1 cellular context compared by ENCODE assay signal in the genomic region with DNA sequence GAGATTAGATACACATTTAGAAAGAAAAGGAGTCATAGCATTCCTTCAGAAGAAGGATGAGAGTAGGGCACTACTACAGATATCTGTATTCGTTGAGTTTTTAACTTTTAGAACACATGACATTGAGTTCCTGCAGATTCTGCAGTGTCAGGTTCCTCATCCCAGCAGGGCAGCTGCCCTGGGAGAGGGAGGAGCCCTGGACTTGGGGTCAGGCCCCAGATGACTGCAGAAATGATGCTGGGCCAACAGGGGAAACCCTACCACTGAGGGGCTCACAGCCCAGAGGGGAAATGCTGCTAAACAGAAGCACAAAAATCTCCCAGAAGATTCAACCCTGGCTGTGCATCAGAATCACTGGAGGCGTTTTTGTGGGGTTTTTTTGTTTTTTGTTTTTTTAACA.
TF ChIP-seq lines count a peak whose summit lies in the region.

No MANE protein-coding gene starts in this region.

TF ChIP-seq in WTC11, 78 proteins besides CTCF, POLR2A, EP300 and RAD21 (continued from another document):
- TF ChIP-seq, protein P1, sequence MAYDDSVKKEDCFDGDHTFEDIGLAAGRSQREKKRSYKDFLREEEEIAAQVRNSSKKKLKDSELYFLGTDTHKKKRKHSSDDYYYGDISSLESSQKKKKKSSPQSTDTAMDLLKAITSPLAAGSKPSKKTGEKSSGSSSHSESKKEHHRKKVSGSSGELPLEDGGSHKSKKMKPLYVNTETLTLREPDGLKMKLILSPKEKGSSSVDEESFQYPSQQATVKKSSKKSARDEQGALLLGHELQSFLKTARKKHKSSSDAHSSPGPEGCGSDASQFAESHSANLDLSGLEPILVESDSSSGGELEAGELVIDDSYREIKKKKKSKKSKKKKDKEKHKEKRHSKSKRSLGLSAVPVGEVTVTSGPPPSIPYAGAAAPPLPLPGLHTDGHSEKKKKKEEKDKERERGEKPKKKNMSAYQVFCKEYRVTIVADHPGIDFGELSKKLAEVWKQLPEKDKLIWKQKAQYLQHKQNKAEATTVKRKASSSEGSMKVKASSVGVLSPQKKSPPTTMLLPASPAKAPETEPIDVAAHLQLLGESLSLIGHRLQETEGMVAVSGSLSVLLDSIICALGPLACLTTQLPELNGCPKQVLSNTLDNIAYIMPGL (CRISPR knock-in tag; IDR thresholded peaks at IDR 0.05): no peak
- TF ChIP-seq SMAD3 (CRISPR knock-in tag; IDR thresholded peaks at IDR 0.05; ENCODE audit: borderline replicate concordance) (no peak), TEAD1 (CRISPR knock-in tag; IDR thresholded peaks at IDR 0.05) (no peak), NFATC4 (CRISPR knock-in tag; IDR thresholded peaks at IDR 0.05) (no peak), FOXK1 (CRISPR knock-in tag; IDR thresholded peaks at IDR 0.05) (no peak), NR2C2 (CRISPR knock-in tag; IDR thresholded peaks at IDR 0.05) (no peak), FOXJ3 (CRISPR knock-in tag; IDR thresholded peaks at IDR 0.05; ENCODE audit: borderline replicate concordance) (no peak), ZNF232 (CRISPR knock-in tag; IDR thresholded peaks at IDR 0.05) (no peak), CREM (CRISPR knock-in tag; IDR thresholded peaks at IDR 0.05) (no peak), SP1 (CRISPR knock-in tag; conservative IDR thresholded peaks at IDR 0.05) (no peak)
- TF ChIP-seq, protein P2, sequence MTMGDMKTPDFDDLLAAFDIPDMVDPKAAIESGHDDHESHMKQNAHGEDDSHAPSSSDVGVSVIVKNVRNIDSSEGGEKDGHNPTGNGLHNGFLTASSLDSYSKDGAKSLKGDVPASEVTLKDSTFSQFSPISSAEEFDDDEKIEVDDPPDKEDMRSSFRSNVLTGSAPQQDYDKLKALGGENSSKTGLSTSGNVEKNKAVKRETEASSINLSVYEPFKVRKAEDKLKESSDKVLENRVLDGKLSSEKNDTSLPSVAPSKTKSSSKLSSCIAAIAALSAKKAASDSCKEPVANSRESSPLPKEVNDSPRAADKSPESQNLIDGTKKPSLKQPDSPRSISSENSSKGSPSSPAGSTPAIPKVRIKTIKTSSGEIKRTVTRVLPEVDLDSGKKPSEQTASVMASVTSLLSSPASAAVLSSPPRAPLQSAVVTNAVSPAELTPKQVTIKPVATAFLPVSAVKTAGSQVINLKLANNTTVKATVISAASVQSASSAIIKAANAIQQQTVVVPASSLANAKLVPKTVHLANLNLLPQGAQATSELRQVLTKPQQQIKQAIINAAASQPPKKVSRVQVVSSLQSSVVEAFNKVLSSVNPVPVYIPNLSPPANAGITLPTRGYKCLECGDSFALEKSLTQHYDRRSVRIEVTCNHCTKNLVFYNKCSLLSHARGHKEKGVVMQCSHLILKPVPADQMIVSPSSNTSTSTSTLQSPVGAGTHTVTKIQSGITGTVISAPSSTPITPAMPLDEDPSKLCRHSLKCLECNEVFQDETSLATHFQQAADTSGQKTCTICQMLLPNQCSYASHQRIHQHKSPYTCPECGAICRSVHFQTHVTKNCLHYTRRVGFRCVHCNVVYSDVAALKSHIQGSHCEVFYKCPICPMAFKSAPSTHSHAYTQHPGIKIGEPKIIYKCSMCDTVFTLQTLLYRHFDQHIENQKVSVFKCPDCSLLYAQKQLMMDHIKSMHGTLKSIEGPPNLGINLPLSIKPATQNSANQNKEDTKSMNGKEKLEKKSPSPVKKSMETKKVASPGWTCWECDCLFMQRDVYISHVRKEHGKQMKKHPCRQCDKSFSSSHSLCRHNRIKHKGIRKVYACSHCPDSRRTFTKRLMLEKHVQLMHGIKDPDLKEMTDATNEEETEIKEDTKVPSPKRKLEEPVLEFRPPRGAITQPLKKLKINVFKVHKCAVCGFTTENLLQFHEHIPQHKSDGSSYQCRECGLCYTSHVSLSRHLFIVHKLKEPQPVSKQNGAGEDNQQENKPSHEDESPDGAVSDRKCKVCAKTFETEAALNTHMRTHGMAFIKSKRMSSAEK (CRISPR knock-in tag; IDR thresholded peaks at IDR 0.05; ENCODE audit: borderline replicate concordance): no peak
- TF ChIP-seq, protein P3, sequence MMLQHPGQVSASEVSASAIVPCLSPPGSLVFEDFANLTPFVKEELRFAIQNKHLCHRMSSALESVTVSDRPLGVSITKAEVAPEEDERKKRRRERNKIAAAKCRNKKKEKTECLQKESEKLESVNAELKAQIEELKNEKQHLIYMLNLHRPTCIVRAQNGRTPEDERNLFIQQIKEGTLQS (CRISPR knock-in tag; conservative IDR thresholded peaks at IDR 0.05): no peak
